In the genomic region with DNA sequence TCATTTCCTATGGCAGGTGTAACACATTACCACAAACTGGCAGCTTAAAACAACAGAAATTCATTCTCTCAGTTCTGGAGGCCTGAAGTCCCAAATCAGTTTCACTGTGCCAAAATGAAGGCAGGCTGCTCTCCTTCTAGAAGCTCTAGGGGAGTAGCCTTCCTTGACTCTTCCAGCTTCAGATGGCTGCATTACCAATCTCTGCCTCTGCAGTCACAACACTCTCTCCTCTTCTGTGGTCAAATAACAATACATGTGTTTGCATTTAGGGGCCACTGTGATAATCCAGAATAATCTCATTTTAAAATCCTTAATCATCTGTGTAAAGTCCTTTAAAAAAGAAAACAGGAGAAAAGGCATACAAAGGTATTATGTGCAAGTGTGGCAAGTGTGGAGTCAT, we compare ENCODE assay signal across 2 cellular contexts.
TF ChIP-seq lines count a peak whose summit lies in the region.

No MANE protein-coding gene starts in this region.

TF ChIP-seq in HepG2, 621 proteins besides CTCF, POLR2A, EP300 and RAD21:
- TF ChIP-seq HMG20B (CRISPR knock-in tag; conservative IDR thresholded peaks at IDR 0.05) (no peak), ZFP36L2 (CRISPR knock-in tag; IDR thresholded peaks at IDR 0.05) (no peak), U2AF2 (IDR thresholded peaks at IDR 0.05; ENCODE audit: low read depth, low read length) (no peak), HCFC1 (IDR thresholded peaks at IDR 0.05; ENCODE audit: low read depth, low read length) (no peak), ARNTL (CRISPR knock-in tag; IDR thresholded peaks at IDR 0.05) (no peak), ONECUT2 (CRISPR knock-in tag; IDR thresholded peaks at IDR 0.05) (no peak), RAD51 (IDR thresholded peaks at IDR 0.05; ENCODE audit: borderline replicate concordance) (no peak), ZNF121 (CRISPR knock-in tag; IDR thresholded peaks at IDR 0.05) (no peak), SMYD3 (CRISPR knock-in tag; IDR thresholded peaks at IDR 0.05) (no peak), CCDC6 (CRISPR knock-in tag; IDR thresholded peaks at IDR 0.05) (no peak), RARG (CRISPR knock-in tag; IDR thresholded peaks at IDR 0.05; ENCODE audit: low read depth) (no peak), KDM3A (CRISPR knock-in tag; IDR thresholded peaks at IDR 0.05; ENCODE audit: low read depth) (no peak), ZNF501 (CRISPR knock-in tag; IDR thresholded peaks at IDR 0.05) (no peak)
- TF ChIP-seq, protein P1, sequence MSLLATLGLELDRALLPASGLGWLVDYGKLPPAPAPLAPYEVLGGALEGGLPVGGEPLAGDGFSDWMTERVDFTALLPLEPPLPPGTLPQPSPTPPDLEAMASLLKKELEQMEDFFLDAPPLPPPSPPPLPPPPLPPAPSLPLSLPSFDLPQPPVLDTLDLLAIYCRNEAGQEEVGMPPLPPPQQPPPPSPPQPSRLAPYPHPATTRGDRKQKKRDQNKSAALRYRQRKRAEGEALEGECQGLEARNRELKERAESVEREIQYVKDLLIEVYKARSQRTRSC (CRISPR knock-in tag; IDR thresholded peaks at IDR 0.05; ENCODE audit: low read depth): no peak
- TF ChIP-seq, protein P2, sequence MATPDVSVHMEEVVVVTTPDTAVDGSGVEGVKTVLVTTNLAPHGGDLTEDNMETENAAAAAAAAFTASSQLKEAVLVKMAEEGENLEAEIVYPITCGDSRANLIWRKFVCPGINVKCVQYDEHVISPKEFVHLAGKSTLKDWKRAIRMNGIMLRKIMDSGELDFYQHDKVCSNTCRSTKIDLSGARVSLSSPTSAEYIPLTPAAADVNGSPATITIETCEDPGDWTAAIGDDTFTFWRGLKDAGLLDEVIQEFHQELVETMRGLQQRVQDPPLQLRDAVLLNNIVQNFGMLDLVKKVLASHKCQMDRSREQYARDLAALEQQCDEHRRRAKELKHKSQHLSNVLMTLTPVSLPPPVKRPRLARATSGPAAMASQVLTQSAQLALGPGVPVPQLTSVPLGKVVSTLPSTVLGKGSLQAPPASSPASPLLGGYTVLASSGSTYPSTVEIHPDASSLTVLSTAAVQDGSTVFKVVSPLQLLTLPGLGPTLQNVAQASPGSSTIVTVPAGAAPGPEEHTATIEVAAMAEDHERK (CRISPR knock-in tag; IDR thresholded peaks at IDR 0.05; ENCODE audit: low read depth): no peak
- TF ChIP-seq, protein P3, sequence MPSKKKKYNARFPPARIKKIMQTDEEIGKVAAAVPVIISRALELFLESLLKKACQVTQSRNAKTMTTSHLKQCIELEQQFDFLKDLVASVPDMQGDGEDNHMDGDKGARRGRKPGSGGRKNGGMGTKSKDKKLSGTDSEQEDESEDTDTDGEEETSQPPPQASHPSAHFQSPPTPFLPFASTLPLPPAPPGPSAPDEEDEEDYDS (CRISPR knock-in tag; IDR thresholded peaks at IDR 0.05): no peak
- TF ChIP-seq, protein P4, sequence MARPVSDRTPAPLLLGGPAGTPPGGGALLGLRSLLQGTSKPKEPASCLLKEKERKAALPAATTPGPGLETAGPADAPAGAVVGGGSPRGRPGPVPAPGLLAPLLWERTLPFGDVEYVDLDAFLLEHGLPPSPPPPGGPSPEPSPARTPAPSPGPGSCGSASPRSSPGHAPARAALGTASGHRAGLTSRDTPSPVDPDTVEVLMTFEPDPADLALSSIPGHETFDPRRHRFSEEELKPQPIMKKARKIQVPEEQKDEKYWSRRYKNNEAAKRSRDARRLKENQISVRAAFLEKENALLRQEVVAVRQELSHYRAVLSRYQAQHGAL (CRISPR knock-in tag; IDR thresholded peaks at IDR 0.05; ENCODE audit: not compliant biosample characterization): no peak
- TF ChIP-seq, protein P5, sequence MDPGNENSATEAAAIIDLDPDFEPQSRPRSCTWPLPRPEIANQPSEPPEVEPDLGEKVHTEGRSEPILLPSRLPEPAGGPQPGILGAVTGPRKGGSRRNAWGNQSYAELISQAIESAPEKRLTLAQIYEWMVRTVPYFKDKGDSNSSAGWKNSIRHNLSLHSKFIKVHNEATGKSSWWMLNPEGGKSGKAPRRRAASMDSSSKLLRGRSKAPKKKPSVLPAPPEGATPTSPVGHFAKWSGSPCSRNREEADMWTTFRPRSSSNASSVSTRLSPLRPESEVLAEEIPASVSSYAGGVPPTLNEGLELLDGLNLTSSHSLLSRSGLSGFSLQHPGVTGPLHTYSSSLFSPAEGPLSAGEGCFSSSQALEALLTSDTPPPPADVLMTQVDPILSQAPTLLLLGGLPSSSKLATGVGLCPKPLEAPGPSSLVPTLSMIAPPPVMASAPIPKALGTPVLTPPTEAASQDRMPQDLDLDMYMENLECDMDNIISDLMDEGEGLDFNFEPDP (CRISPR knock-in tag; conservative IDR thresholded peaks at IDR 0.05): no peak
- TF ChIP-seq, protein P6, sequence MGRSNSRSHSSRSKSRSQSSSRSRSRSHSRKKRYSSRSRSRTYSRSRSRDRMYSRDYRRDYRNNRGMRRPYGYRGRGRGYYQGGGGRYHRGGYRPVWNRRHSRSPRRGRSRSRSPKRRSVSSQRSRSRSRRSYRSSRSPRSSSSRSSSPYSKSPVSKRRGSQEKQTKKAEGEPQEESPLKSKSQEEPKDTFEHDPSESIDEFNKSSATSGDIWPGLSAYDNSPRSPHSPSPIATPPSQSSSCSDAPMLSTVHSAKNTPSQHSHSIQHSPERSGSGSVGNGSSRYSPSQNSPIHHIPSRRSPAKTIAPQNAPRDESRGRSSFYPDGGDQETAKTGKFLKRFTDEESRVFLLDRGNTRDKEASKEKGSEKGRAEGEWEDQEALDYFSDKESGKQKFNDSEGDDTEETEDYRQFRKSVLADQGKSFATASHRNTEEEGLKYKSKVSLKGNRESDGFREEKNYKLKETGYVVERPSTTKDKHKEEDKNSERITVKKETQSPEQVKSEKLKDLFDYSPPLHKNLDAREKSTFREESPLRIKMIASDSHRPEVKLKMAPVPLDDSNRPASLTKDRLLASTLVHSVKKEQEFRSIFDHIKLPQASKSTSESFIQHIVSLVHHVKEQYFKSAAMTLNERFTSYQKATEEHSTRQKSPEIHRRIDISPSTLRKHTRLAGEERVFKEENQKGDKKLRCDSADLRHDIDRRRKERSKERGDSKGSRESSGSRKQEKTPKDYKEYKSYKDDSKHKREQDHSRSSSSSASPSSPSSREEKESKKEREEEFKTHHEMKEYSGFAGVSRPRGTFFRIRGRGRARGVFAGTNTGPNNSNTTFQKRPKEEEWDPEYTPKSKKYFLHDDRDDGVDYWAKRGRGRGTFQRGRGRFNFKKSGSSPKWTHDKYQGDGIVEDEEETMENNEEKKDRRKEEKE (IDR thresholded peaks at IDR 0.05): no peak

TF ChIP-seq in K562, 482 proteins besides CTCF, POLR2A, EP300 and RAD21:
- TF ChIP-seq CBX1 (IDR thresholded peaks at IDR 0.05; ENCODE audit: low read depth) (no peak), E2F3 (CRISPR knock-in tag; IDR thresholded peaks at IDR 0.05) (no peak), PTBP1 (IDR thresholded peaks at IDR 0.05; ENCODE audit: low read depth, low read length) (no peak)
